In the genomic region with DNA sequence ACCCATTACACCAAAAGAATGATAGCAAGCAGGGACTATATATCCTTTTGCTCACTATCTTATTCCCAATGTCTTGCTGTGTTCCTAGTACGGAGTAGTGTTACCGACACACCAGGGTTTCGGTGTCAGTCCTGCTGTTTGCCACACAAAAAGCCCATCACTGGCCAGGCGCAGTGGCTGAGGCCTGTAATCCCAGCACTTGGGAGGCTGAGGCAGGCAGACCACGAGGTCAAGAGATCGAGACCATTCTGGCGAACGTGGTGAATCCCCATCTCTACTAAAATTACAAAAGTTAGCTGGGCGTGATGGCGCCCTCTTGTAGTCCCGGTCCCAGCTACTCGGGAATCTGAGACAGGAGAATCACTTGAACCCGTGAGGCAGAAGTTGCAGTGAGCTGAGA, we compare ENCODE assay signal across 22 cellular contexts.
DNase-seq lines count a peak whose midpoint lies in the region; ATAC-seq, FAIRE-seq and TF ChIP-seq lines count a peak whose summit lies in the region.
"Had no signal": no experiment of that assay in that cellular context is flagged by ENCODE, and none has a peak within 500 bp of the region (broad histone marks: within the 10 kb centered on the region; RNA-seq: fewer than 3 reads in every experiment).

No MANE protein-coding gene starts in this region.

- H2AK5ac ChIP-seq in neuronal stem cell (ENCODE audit: low read depth, low read length) = no peak overlapping the region

- BruUV-seq in K562 (replicated peaks; lab: Mats Ljungman, UMichigan) = no TSS peak

- in situ Hi-C loops in K562 (cut with MboI) = no loop called here

- H3K9me3 ChIP-seq in K562 (replicated peaks; ENCODE audit: control insufficient read depth, insufficient read depth, low read depth, low read length) (peaks cover 2% of the 10 kb centered on the region; the same call in 1 of the 2 replicates), endodermal cell (ENCODE audit: control insufficient read depth, low read length) (no peaks in the 10 kb centered on the region), neuronal stem cell (replicated peaks in 1 of 2; ENCODE audit: control insufficient read depth in 2 of 2, insufficient read depth in 1 of 2, low read depth in 1 of 2, low read length in 2 of 2) (no peaks in the 10 kb centered on the region)
- H3K9me3 ChIP-seq: Caco-2, HAP-1 had no signal

- TF ChIP-seq CTCF in GM23338 (conservative IDR thresholded peaks at IDR 0.05; ENCODE audit: low read depth in 2 of 2) (0 out of 4 replicates have a peak, but pooled peaks of 1 of the 2 experiments have one; percentile 13), K562 (IDR thresholded peaks at IDR 0.05 in 2 of 3, conservative IDR thresholded peaks at IDR 0.05 in 1 of 3; ENCODE audit: insufficient read depth in 2 of 3, low read depth in 1 of 3, low read length in 3 of 3) (no peak), endodermal cell (conservative IDR thresholded peaks at IDR 0.05) (no peak)

- no peak for TF ChIP-seq RAD21 in K562 (CRISPR knock-in tag; conservative IDR thresholded peaks at IDR 0.05 in 1 of 2, IDR thresholded peaks at IDR 0.05 in 1 of 2)

- H2BK5ac ChIP-seq in neuronal stem cell (ENCODE audit: low read length) = no peak overlapping the region

- H3F3A ChIP-seq in GM23338 (replicated peaks; ENCODE audit: low read depth) = no peaks in the 10 kb centered on the region

- H3K4me3 Mint-ChIP-seq in GM23338 = no peak overlapping the region
- no peak overlapping the region for H3K4me3 Mint-ChIP-seq in endodermal cell
- H3K4me3 Mint-ChIP-seq: B cell; CD4-positive, CD25-positive, alpha-beta regulatory T cell; CD8-positive, alpha-beta T cell; HFFc6 had no signal

- 2% methylated on average over 13 of the region's 13 CpGs for WGBS in K562 (ENCODE audit: insufficient coverage, low coverage, missing lambda C conversion rate)
- 86 to 94% methylated on average over 9 to 13 of the region's 13 CpGs for WGBS in endodermal cell (ENCODE audit: insufficient coverage in 1 of 2, insufficient read length in 1 of 2), 2 experiments
- no CpG with 5 or more reads among the region's 13 CpGs for WGBS in neuronal stem cell (ENCODE audit: extremely low coverage in 2 of 2, insufficient read length in 2 of 2, insufficient replicate concordance in 1 of 2), 2 donors

- H2BK15ac ChIP-seq in neuronal stem cell (ENCODE audit: low read length) = no peak overlapping the region

- H3K4ac ChIP-seq in neuronal stem cell (ENCODE audit: low read length) = no peak overlapping the region

- TF ChIP-seq POLR2A in K562 (conservative IDR thresholded peaks at IDR 0.05) = no peak

- no peaks in the 10 kb centered on the region for H3K9me2 ChIP-seq in GM23338 (ENCODE audit: insufficient read depth)

- no peak overlapping the region for H4K8ac ChIP-seq in neuronal stem cell (ENCODE audit: low read depth, low read length)

- H3K27me3 Mint-ChIP-seq in GM23338 (ENCODE audit: insufficient read depth, low read depth, poor library complexity) (peaks cover 4% of the 10 kb centered on the region), endodermal cell (ENCODE audit: insufficient read depth) (no peaks in the 10 kb centered on the region)
- H3K27me3 Mint-ChIP-seq: B cell; CD4-positive, CD25-positive, alpha-beta regulatory T cell had no signal

- H3K79me2 ChIP-seq in GM23338 (replicated peaks; ENCODE audit: insufficient read depth) = no peaks in the 10 kb centered on the region
- no peaks in the 10 kb centered on the region for H3K79me2 ChIP-seq in K562 (ENCODE audit: control insufficient read depth, insufficient read depth, low read length)

- no peaks in the 10 kb centered on the region for H3K79me1 ChIP-seq in neuronal stem cell (ENCODE audit: low read depth, low read length)

- CTCF ChIA-PET in K562 (lab: Yijun Ruan, JAX; ENCODE audit: low intra/inter-chr PET ratio) = no interaction called here

- H3K4me1 Mint-ChIP-seq in GM23338 (no peaks in the 10 kb centered on the region), endodermal cell (no peaks in the 10 kb centered on the region)
- H3K4me1 Mint-ChIP-seq: B cell; CD4-positive, CD25-positive, alpha-beta regulatory T cell had no signal

- POLR2A ChIA-PET in K562 (lab: Yijun Ruan, JAX) = interaction anchor here (1.3 kb wide), 1 partner anchor 14 kb away, joined by 5 read pairs; no protein-coding TSS in a partner anchor

- no peak for DNase-seq in GM23338 (ENCODE audit: low spot score)
- no peak for DNase-seq in K562 (ENCODE audit: extremely low read depth in 1 of 4, low spot score in 3 of 4)
- peak; percentile 36 for DNase-seq in endodermal cell
- DNase-seq in neuronal stem cell (ENCODE audit: low spot score) = no peak
- DNase-seq in cerebellar cortex (ENCODE audit: low spot score) = no peak
- DNase-seq: Caco-2; CD4-positive, CD25-positive, alpha-beta regulatory T cell; CD8-positive, alpha-beta T cell; DMS153; DND-41; GM23248; HFFc6 had no signal

- intact Hi-C loops in K562 (cut with micrococcal nuclease) = no loop called here

- H3K36me3 Mint-ChIP-seq in GM23338 (ENCODE audit: low read depth) (no peaks in the 10 kb centered on the region), endodermal cell (ENCODE audit: low read depth) (no peaks in the 10 kb centered on the region)
- H3K36me3 Mint-ChIP-seq: CD4-positive, CD25-positive, alpha-beta regulatory T cell; CD8-positive, alpha-beta T cell had no signal

- H3K9me1 ChIP-seq in K562 (ENCODE audit: control insufficient read depth, insufficient read depth, low read length) = no peaks in the 10 kb centered on the region

- no peak overlapping the region for H2BK12ac ChIP-seq in neuronal stem cell (ENCODE audit: low read length)

- ATAC-seq in GM23338 (no peak), K562 (no peak), HG03354 (IDR thresholded peaks at IDR 0.05; ENCODE audit: poor library complexity, severe bottlenecking, unreplicated experiment) (no peak), HG03280 (IDR thresholded peaks at IDR 0.05; ENCODE audit: unreplicated experiment) (no peak)
- ATAC-seq: CD8-positive, alpha-beta T cell; GM12878 had no signal

- no peak for TF ChIP-seq EP300 in K562 (IDR thresholded peaks at IDR 0.05; ENCODE audit: low read length)

- H3K18ac ChIP-seq in neuronal stem cell (ENCODE audit: low read length) = no peak overlapping the region

- H4K91ac ChIP-seq in neuronal stem cell (ENCODE audit: low read depth, low read length, poor library complexity) = no peak overlapping the region

- H2BK120ac ChIP-seq in neuronal stem cell (ENCODE audit: low read depth, low read length) = no peak overlapping the region

- H2AFZ ChIP-seq in GM23338 (peak overlapping the region; percentile 33), K562 (ENCODE audit: low read depth, low read length) (no peak overlapping the region), neuronal stem cell (ENCODE audit: low read length) (peak overlapping the region; percentile 32)
- H2AFZ ChIP-seq: GM23248 had no signal

- H3K27me3 ChIP-seq in GM23338 (ENCODE audit: insufficient read depth) (no peaks in the 10 kb centered on the region), K562 (ENCODE audit: control insufficient read depth in 2 of 2, insufficient read depth in 2 of 2, low read length in 2 of 2) (no peaks in the 10 kb centered on the region), endodermal cell (ENCODE audit: control insufficient read depth, insufficient read depth, low read length, poor library complexity, severe bottlenecking) (no peaks in the 10 kb centered on the region), neuronal stem cell (ENCODE audit: control insufficient read depth in 3 of 3, insufficient read depth in 3 of 3, low read depth in 1 of 3, low read length in 3 of 3) (no peaks in the 10 kb centered on the region)
- H3K27me3 ChIP-seq: BLaER1 had no signal

- H3K4me3 ChIP-seq in GM23338 = no peak overlapping the region
- H3K4me3 ChIP-seq in K562 = no peak overlapping the region
- H3K4me3 ChIP-seq in endodermal cell (ENCODE audit: low read length) = no peak overlapping the region
- H3K4me3 ChIP-seq in neuronal stem cell (ENCODE audit: low read length in 2 of 2) = no peak overlapping the region
- H3K4me3 ChIP-seq: BLaER1, GM12878, GM23248, HAP-1 had no signal

- no peak overlapping the region for H3K23ac ChIP-seq in neuronal stem cell (ENCODE audit: low read depth, low read length, poor library complexity)

- H3K36me3 ChIP-seq in GM23338 (ENCODE audit: insufficient read depth) (no peaks in the 10 kb centered on the region), K562 (ENCODE audit: control insufficient read depth, insufficient read depth, low read length) (no peaks in the 10 kb centered on the region), endodermal cell (ENCODE audit: control insufficient read depth, insufficient read depth, low read length) (no peaks in the 10 kb centered on the region), neuronal stem cell (replicated peaks in 1 of 2; ENCODE audit: control insufficient read depth in 2 of 2, insufficient read depth in 2 of 2, low read length in 2 of 2) (no peaks in the 10 kb centered on the region)
- H3K36me3 ChIP-seq: BLaER1, HAP-1 had no signal

- H3K9ac ChIP-seq in K562 (ENCODE audit: insufficient read depth in 1 of 2, low read depth in 2 of 2, low read length in 2 of 2) (no peak overlapping the region), endodermal cell (ENCODE audit: extremely low read depth, low read length, poor library complexity, severe bottlenecking) (no peak overlapping the region), neuronal stem cell (ENCODE audit: low read depth, low read length, poor library complexity) (no peak overlapping the region)
- H3K9ac ChIP-seq: BLaER1, GM23248 had no signal

- H3K27ac ChIP-seq in GM23338 (ENCODE audit: low read depth) (no peak overlapping the region), K562 (ENCODE audit: extremely low read depth, low read depth, low read length) (no peak overlapping the region), endodermal cell (ENCODE audit: low read depth, low read length) (no peak overlapping the region), neuronal stem cell (replicated peaks; ENCODE audit: low read length) (no peak overlapping the region)
- H3K27ac ChIP-seq: 22Rv1, BLaER1, C4-2B, GM23248 had no signal

- no peak for FAIRE-seq in K562 (lab: Jason Lieb, UNC)
- FAIRE-seq: G401.6, GM12878, GM19239 had no signal

- no peak overlapping the region for H3K4me2 ChIP-seq in GM23338
- H3K4me2 ChIP-seq in K562 (ENCODE audit: insufficient read depth, low read length) = no peak overlapping the region
- no peak overlapping the region for H3K4me2 ChIP-seq in neuronal stem cell (ENCODE audit: insufficient read depth, low read length, poor library complexity, severe bottlenecking)
- H3K4me2 ChIP-seq: BLaER1 had no signal

- no peaks in the 10 kb centered on the region for H3K4me1 ChIP-seq in GM23338 (ENCODE audit: insufficient read depth)
- H3K4me1 ChIP-seq in K562 (replicated peaks in 1 of 2; ENCODE audit: control insufficient read depth in 2 of 2, insufficient read depth in 2 of 2, low read length in 2 of 2) = peaks cover 0 to 4% of the 10 kb centered on the region in 2 experiments; a peak in 1 of 5 replicates
- no peaks in the 10 kb centered on the region for H3K4me1 ChIP-seq in endodermal cell (ENCODE audit: control insufficient read depth, insufficient read depth, low read length)
- H3K4me1 ChIP-seq in neuronal stem cell (ENCODE audit: control insufficient read depth in 2 of 2, insufficient read depth in 1 of 2, low read depth in 1 of 2, low read length in 2 of 2) = no peaks in the 10 kb centered on the region
- H3K4me1 ChIP-seq: BLaER1, Caco-2, HAP-1 had no signal

- H4K20me1 ChIP-seq in GM23338 (replicated peaks; ENCODE audit: insufficient read depth) = no peaks in the 10 kb centered on the region
- H4K20me1 ChIP-seq in K562 (replicated peaks; ENCODE audit: control insufficient read depth, insufficient read depth, low read length) = no peaks in the 10 kb centered on the region
- H4K20me1 ChIP-seq: BLaER1 had no signal

- H3K27ac Mint-ChIP-seq in GM23338 (no peak overlapping the region), endodermal cell (no peak overlapping the region)
- H3K27ac Mint-ChIP-seq: B cell; CD4-positive, CD25-positive, alpha-beta regulatory T cell; CD8-positive, alpha-beta T cell; HFFc6 had no signal

- no peaks in the 10 kb centered on the region; the same call in 2 of the 3 replicates for H3K9me3 Mint-ChIP-seq in GM23338
- H3K9me3 Mint-ChIP-seq in endodermal cell = peaks cover 8% of the 10 kb centered on the region

- H3K14ac ChIP-seq in neuronal stem cell (ENCODE audit: low read length) = no peak overlapping the region
